33 cellular contexts compared by ENCODE assay signal in the genomic region with DNA sequence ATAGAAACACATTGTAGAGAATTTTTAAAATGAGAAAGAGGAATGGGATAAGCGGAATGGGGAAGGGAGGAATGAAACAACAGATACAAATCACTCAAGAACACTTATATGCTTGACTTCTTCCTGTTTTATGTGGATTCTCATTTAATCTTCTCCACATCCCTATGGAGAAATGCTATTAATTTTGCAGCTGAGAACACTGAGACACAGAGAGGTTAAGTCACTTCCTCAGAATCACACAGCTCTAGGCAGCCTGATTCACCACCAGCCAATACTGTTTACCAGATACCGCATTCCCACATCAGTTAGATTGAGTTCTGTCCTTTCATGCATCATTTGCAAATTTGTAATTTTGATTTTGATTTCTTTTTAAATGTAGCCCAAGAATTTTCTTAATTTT.
DNase-seq lines count a peak whose midpoint lies in the region; ATAC-seq, FAIRE-seq and TF ChIP-seq lines count a peak whose summit lies in the region.
"Had no signal": no experiment of that assay in that cellular context is flagged by ENCODE, and none has a peak within 500 bp of the region (broad histone marks: within the 10 kb centered on the region; RNA-seq: fewer than 3 reads in every experiment).

No MANE protein-coding gene starts in this region.

- peaks cover 0 to 3% of the 10 kb centered on the region in 2 experiments; a peak in 1 of 5 replicates for H3K4me1 ChIP-seq in K562 (replicated peaks in 1 of 2; ENCODE audit: control insufficient read depth in 2 of 2, insufficient read depth in 2 of 2, low read length in 2 of 2)
- H3K4me1 ChIP-seq: A549, BE2C, Caco-2 had no signal

- 41% methylated on average over 2 of the region's 2 CpGs for WGBS in K562 (ENCODE audit: insufficient coverage, low coverage, missing lambda C conversion rate)

- no peaks in the 10 kb centered on the region for H3K79me2 ChIP-seq in K562 (ENCODE audit: control insufficient read depth, insufficient read depth, low read length)

- no TSS peak for BruUV-seq in K562 (replicated peaks; lab: Mats Ljungman, UMichigan)

- POLR2A ChIA-PET in K562 (lab: Yijun Ruan, JAX): interaction anchor here (1.2 kb wide), 1 partner anchor 29 kb away, joined by 4 read pairs; no protein-coding TSS in a partner anchor

- TF ChIP-seq RAD21 in K562 (CRISPR knock-in tag; conservative IDR thresholded peaks at IDR 0.05 in 1 of 2, IDR thresholded peaks at IDR 0.05 in 1 of 2): no peak

- DNase-seq in D721Med (ENCODE audit: insufficient read length, low spot score) (no peak), SK-N-MC (ENCODE audit: low read depth, low spot score) (no peak), WERI-Rb-1 (no peak), K562 (ENCODE audit: extremely low read depth in 1 of 4, low spot score in 3 of 4) (no peak), SKM-1 treated with dmso at 0.1 percent for 144 hours (lab: John Stamatoyannopoulos, UW; ENCODE audit: unreplicated experiment) (no peak), epidermal melanocyte (ENCODE audit: insufficient read length, low spot score) (no peak)
- DNase-seq: 8988T; ACHN; AML-193; BE2C; C1 segment of cervical spinal cord; Caco-2; Calu3; CD4-positive, alpha-beta memory T cell; CD4-positive, alpha-beta T cell; CD4-positive, CD25-positive, alpha-beta regulatory T cell; CD8-positive, alpha-beta memory T cell; CD8-positive, alpha-beta T cell; COR-L47; DMS 273 treated with DMSO at 0.1 percent for 48 hours; DMS153; DMS53; DMS79; DMS79 treated with DMSO at 0.1 percent for 48 hours; DND-41; EL had no signal

- TF ChIP-seq POLR2A in K562 (conservative IDR thresholded peaks at IDR 0.05): no peak

- H4K20me1 ChIP-seq in K562 (replicated peaks; ENCODE audit: control insufficient read depth, insufficient read depth, low read length): no peaks in the 10 kb centered on the region
- H4K20me1 ChIP-seq: BLaER1; BLaER1 treated with 17β-estradiol and CSF1 and Interleukin-3, amounts not matched to agents 10 nM and 100 nM had no signal

- H3K27me3 ChIP-seq in WERI-Rb-1 (ENCODE audit: insufficient read depth, low read depth, severe bottlenecking): no peaks in the 10 kb centered on the region
- no peaks in the 10 kb centered on the region for H3K27me3 ChIP-seq in K562 (ENCODE audit: control insufficient read depth in 2 of 2, insufficient read depth in 2 of 2, low read length in 2 of 2)
- H3K27me3 ChIP-seq: BE2C; BLaER1; BLaER1 treated with 17β-estradiol and CSF1 and Interleukin-3, amounts not matched to agents 10 nM and 100 nM had no signal

- CTCF ChIA-PET in K562 (lab: Yijun Ruan, JAX; ENCODE audit: low intra/inter-chr PET ratio): no interaction called here

- ATAC-seq in K562: no peak
- ATAC-seq in HG03095 (IDR thresholded peaks at IDR 0.05; ENCODE audit: unreplicated experiment): no peak
- no peak for ATAC-seq in GM19463 (IDR thresholded peaks at IDR 0.05; ENCODE audit: unreplicated experiment)
- ATAC-seq: CD8-positive, alpha-beta T cell had no signal

- H3K36me3 ChIP-seq in SK-N-MC (ENCODE audit: insufficient read depth, low read length): no peaks in the 10 kb centered on the region
- no peaks in the 10 kb centered on the region for H3K36me3 ChIP-seq in WERI-Rb-1
- no peaks in the 10 kb centered on the region for H3K36me3 ChIP-seq in K562 (ENCODE audit: control insufficient read depth, insufficient read depth, low read length)
- H3K36me3 ChIP-seq: BE2C; BLaER1; BLaER1 treated with 17β-estradiol and CSF1 and Interleukin-3, amounts not matched to agents 10 nM and 100 nM had no signal

- H3K4me2 ChIP-seq in K562 (ENCODE audit: insufficient read depth, low read length): no peak overlapping the region
- H3K4me2 ChIP-seq: A549; BLaER1; BLaER1 treated with 17β-estradiol and CSF1 and Interleukin-3, amounts not matched to agents 10 nM and 100 nM had no signal

- H3K9me3 ChIP-seq in SK-N-MC (ENCODE audit: low read depth, low read length) (no peaks in the 10 kb centered on the region), WERI-Rb-1 (ENCODE audit: severe bottlenecking) (no peaks in the 10 kb centered on the region), K562 (replicated peaks; ENCODE audit: control insufficient read depth, insufficient read depth, low read depth, low read length) (no peaks in the 10 kb centered on the region)
- H3K9me3 ChIP-seq: A549, BE2C, BLaER1 had no signal

- no peak for TF ChIP-seq EP300 in K562 (IDR thresholded peaks at IDR 0.05; ENCODE audit: low read length)

- no peak for TF ChIP-seq CTCF in D721Med (IDR thresholded peaks at IDR 0.05; ENCODE audit: insufficient read depth, missing control alignments)
- TF ChIP-seq CTCF in WERI-Rb-1 (IDR thresholded peaks at IDR 0.05; ENCODE audit: low read depth, low read length): no peak
- no peak for TF ChIP-seq CTCF in K562 (IDR thresholded peaks at IDR 0.05 in 2 of 3, conservative IDR thresholded peaks at IDR 0.05 in 1 of 3; ENCODE audit: insufficient read depth in 2 of 3, low read depth in 1 of 3, low read length in 3 of 3)

- intact Hi-C loops in K562 (cut with micrococcal nuclease): no loop called here

- H3K27ac ChIP-seq in SK-N-MC: peak overlapping the region; percentile 50; the same call in 1 of the 2 replicates
- peak overlapping the region; percentile 97 for H3K27ac ChIP-seq in WERI-Rb-1
- no peak overlapping the region for H3K27ac ChIP-seq in K562 (ENCODE audit: extremely low read depth, low read depth, low read length)
- H3K27ac ChIP-seq: 22Rv1; A549; BLaER1; BLaER1 treated with 17β-estradiol and CSF1 and Interleukin-3, amounts not matched to agents 10 nM and 100 nM; C4-2B had no signal

- H2AFZ ChIP-seq in K562 (ENCODE audit: low read depth, low read length): no peak overlapping the region

- FAIRE-seq in D721Med (lab: Jason Lieb, UNC) (peak; percentile 6), K562 (lab: Jason Lieb, UNC) (no peak)
- FAIRE-seq: A549 had no signal

- no peak overlapping the region for H3K4me3 ChIP-seq in SK-N-MC
- no peak overlapping the region for H3K4me3 ChIP-seq in WERI-Rb-1 (ENCODE audit: low read depth, low read length)
- no peak overlapping the region for H3K4me3 ChIP-seq in K562
- H3K4me3 ChIP-seq: A549; BLaER1; BLaER1 treated with 17β-estradiol and CSF1 and Interleukin-3, amounts not matched to agents 10 nM and 100 nM had no signal

- H3K9ac ChIP-seq in SK-N-MC (ENCODE audit: insufficient read length) (no peak overlapping the region), K562 (ENCODE audit: insufficient read depth in 1 of 2, low read depth in 2 of 2, low read length in 2 of 2) (no peak overlapping the region)
- H3K9ac ChIP-seq: BLaER1; BLaER1 treated with 17β-estradiol and CSF1 and Interleukin-3, amounts not matched to agents 10 nM and 100 nM had no signal

- H3K9me1 ChIP-seq in K562 (ENCODE audit: control insufficient read depth, insufficient read depth, low read length): no peaks in the 10 kb centered on the region

- in situ Hi-C loops in K562 (cut with MboI): no loop called here

TF ChIP-seq in K562, 482 proteins besides CTCF, POLR2A, EP300 and RAD21:
- peak; percentile 60 for TF ChIP-seq ZFP36 (IDR thresholded peaks at IDR 0.05; ENCODE audit: low read depth, low read length, partially characterized antibody)
- peak; percentile 94 for TF ChIP-seq RBM25 (IDR thresholded peaks at IDR 0.05; ENCODE audit: low read depth, low read length, severe bottlenecking)
- TF ChIP-seq BCOR (IDR thresholded peaks at IDR 0.05): peak; percentile 38; the same call in 1 of the 2 replicates
- no peak for TF ChIP-seq FOSL1 (tag; conservative IDR thresholded peaks at IDR 0.05)
